In the genomic region with DNA sequence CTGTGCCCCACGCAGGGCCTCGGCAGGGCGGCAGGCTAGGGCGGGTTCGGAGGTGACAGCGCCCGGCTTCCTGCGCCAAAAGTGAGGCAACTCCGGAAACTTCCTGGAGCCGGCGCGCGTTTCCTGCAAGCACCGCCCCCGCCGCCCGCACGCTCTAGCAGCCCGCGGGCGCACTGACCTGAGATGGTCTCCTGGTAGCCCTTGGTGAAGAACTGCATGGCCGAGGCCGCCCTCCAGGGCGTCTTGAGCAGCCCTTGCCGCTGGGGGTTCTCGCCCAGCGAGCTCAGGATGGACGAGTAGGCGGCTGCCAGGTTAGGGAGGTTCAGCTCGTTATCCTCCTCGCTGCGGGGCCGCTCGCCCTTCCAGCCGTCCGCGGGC, we compare ENCODE assay signal across 2 cellular contexts.
TF ChIP-seq lines count a peak whose summit lies in the region.

No MANE protein-coding gene starts in this region.

TF ChIP-seq in HEK293, 187 proteins besides CTCF, POLR2A, EP300 and RAD21 (continued from another document and continues in another):
- TF ChIP-seq, protein P1, sequence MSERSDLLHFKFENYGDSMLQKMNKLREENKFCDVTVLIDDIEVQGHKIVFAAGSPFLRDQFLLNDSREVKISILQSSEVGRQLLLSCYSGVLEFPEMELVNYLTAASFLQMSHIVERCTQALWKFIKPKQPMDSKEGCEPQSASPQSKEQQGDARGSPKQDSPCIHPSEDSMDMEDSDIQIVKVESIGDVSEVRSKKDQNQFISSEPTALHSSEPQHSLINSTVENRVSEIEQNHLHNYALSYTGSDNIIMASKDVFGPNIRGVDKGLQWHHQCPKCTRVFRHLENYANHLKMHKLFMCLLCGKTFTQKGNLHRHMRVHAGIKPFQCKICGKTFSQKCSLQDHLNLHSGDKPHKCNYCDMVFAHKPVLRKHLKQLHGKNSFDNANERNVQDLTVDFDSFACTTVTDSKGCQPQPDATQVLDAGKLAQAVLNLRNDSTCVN (tag by site-specific recombination; optimal IDR thresholded peaks at IDR 0.05), result peak; percentile 89
- TF ChIP-seq, protein P2, sequence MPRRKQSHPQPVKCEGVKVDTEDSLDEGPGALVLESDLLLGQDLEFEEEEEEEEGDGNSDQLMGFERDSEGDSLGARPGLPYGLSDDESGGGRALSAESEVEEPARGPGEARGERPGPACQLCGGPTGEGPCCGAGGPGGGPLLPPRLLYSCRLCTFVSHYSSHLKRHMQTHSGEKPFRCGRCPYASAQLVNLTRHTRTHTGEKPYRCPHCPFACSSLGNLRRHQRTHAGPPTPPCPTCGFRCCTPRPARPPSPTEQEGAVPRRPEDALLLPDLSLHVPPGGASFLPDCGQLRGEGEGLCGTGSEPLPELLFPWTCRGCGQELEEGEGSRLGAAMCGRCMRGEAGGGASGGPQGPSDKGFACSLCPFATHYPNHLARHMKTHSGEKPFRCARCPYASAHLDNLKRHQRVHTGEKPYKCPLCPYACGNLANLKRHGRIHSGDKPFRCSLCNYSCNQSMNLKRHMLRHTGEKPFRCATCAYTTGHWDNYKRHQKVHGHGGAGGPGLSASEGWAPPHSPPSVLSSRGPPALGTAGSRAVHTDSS (tag by site-specific recombination; IDR thresholded peaks at IDR 0.05), result no peak
- peak; percentile 39; the same call in 1 of the 2 replicates for TF ChIP-seq KLF1 (tag by site-specific recombination; IDR thresholded peaks at IDR 0.05)
- TF ChIP-seq, protein P3, sequence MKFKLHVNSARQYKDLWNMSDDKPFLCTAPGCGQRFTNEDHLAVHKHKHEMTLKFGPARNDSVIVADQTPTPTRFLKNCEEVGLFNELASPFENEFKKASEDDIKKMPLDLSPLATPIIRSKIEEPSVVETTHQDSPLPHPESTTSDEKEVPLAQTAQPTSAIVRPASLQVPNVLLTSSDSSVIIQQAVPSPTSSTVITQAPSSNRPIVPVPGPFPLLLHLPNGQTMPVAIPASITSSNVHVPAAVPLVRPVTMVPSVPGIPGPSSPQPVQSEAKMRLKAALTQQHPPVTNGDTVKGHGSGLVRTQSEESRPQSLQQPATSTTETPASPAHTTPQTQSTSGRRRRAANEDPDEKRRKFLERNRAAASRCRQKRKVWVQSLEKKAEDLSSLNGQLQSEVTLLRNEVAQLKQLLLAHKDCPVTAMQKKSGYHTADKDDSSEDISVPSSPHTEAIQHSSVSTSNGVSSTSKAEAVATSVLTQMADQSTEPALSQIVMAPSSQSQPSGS (tag by site-specific recombination; IDR thresholded peaks at IDR 0.05; ENCODE audit: low read depth), result no peak
- TF ChIP-seq KLF9 (tag by site-specific recombination; IDR thresholded peaks at IDR 0.05; ENCODE audit: low read depth), result 0 out of 2 replicates have a peak, but pooled peaks have one; percentile 32
- no peak for TF ChIP-seq ZNF184 (tag by site-specific recombination; IDR thresholded peaks at IDR 0.05)
- peak; percentile 70; the same call in 1 of the 2 replicates for TF ChIP-seq ZNF335 (tag by site-specific recombination; conservative IDR thresholded peaks at IDR 0.05)
- TF ChIP-seq SP3 (tag by site-specific recombination; IDR thresholded peaks at IDR 0.05), result 0 out of 2 replicates have a peak, but pooled peaks have one; percentile 37
- TF ChIP-seq, protein P4, sequence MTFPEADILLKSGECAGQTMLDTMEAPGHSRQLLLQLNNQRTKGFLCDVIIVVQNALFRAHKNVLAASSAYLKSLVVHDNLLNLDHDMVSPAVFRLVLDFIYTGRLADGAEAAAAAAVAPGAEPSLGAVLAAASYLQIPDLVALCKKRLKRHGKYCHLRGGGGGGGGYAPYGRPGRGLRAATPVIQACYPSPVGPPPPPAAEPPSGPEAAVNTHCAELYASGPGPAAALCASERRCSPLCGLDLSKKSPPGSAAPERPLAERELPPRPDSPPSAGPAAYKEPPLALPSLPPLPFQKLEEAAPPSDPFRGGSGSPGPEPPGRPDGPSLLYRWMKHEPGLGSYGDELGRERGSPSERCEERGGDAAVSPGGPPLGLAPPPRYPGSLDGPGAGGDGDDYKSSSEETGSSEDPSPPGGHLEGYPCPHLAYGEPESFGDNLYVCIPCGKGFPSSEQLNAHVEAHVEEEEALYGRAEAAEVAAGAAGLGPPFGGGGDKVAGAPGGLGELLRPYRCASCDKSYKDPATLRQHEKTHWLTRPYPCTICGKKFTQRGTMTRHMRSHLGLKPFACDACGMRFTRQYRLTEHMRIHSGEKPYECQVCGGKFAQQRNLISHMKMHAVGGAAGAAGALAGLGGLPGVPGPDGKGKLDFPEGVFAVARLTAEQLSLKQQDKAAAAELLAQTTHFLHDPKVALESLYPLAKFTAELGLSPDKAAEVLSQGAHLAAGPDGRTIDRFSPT (tag by site-specific recombination; IDR thresholded peaks at IDR 0.05), result peak; percentile 57; the same call in 1 of the 2 replicates
- TF ChIP-seq, protein P5, sequence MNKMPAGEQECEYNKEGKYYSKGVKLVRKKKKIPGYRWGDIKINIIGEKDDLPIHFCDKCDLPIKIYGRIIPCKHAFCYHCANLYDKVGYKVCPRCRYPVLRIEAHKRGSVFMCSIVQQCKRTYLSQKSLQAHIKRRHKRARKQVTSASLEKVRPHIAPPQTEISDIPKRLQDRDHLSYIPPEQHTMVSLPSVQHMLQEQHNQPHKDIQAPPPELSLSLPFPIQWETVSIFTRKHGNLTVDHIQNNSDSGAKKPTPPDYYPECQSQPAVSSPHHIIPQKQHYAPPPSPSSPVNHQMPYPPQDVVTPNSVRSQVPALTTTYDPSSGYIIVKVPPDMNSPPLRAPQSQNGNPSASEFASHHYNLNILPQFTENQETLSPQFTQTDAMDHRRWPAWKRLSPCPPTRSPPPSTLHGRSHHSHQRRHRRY (tag by site-specific recombination; IDR thresholded peaks at IDR 0.05), result no peak
- TF ChIP-seq MEIS1 (CRISPR knock-in tag; IDR thresholded peaks at IDR 0.05; ENCODE audit: borderline replicate concordance), result no peak
- TF ChIP-seq ZBTB48 (tag by site-specific recombination; IDR thresholded peaks at IDR 0.05), result no peak; the same call in 1 of the 2 replicates
- TF ChIP-seq SP7 (tag by site-specific recombination; IDR thresholded peaks at IDR 0.05), result 0 out of 2 replicates have a peak, but pooled peaks have one; percentile 27
- TF ChIP-seq, protein P6, sequence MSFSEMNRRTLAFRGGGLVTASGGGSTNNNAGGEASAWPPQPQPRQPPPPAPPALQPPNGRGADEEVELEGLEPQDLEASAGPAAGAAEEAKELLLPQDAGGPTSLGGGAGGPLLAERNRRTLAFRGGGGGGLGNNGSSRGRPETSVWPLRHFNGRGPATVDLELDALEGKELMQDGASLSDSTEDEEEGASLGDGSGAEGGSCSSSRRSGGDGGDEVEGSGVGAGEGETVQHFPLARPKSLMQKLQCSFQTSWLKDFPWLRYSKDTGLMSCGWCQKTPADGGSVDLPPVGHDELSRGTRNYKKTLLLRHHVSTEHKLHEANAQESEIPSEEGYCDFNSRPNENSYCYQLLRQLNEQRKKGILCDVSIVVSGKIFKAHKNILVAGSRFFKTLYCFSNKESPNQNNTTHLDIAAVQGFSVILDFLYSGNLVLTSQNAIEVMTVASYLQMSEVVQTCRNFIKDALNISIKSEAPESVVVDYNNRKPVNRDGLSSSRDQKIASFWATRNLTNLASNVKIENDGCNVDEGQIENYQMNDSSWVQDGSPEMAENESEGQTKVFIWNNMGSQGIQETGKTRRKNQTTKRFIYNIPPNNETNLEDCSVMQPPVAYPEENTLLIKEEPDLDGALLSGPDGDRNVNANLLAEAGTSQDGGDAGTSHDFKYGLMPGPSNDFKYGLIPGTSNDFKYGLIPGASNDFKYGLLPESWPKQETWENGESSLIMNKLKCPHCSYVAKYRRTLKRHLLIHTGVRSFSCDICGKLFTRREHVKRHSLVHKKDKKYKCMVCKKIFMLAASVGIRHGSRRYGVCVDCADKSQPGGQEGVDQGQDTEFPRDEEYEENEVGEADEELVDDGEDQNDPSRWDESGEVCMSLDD (tag by site-specific recombination; IDR thresholded peaks at IDR 0.05), result no peak

TF ChIP-seq in K562, 482 proteins besides CTCF, POLR2A, EP300 and RAD21 (continued from another document and continues in another):
- TF ChIP-seq, protein P7, sequence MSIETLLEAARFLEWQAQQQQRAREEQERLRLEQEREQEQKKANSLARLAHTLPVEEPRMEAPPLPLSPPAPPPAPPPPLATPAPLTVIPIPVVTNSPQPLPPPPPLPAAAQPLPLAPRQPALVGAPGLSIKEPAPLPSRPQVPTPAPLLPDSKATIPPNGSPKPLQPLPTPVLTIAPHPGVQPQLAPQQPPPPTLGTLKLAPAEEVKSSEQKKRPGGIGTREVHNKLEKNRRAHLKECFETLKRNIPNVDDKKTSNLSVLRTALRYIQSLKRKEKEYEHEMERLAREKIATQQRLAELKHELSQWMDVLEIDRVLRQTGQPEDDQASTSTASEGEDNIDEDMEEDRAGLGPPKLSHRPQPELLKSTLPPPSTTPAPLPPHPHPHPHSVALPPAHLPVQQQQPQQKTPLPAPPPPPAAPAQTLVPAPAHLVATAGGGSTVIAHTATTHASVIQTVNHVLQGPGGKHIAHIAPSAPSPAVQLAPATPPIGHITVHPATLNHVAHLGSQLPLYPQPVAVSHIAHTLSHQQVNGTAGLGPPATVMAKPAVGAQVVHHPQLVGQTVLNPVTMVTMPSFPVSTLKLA (conservative IDR thresholded peaks at IDR 0.05), result peak; percentile 42 to 65; a peak in 2 of 4 replicates
- TF ChIP-seq CCNT2 (IDR thresholded peaks at IDR 0.05; ENCODE audit: borderline replicate concordance, extremely low read depth, insufficient read length, low read depth, low read length) (peak; percentile 30), HNRNPLL (IDR thresholded peaks at IDR 0.05; ENCODE audit: low read depth, low read length, poor library complexity, severe bottlenecking) (peak; percentile 87), SAFB2 (IDR thresholded peaks at IDR 0.05; ENCODE audit: borderline replicate concordance, low read depth, low read length, severe bottlenecking) (no peak), GABPA (tag; conservative IDR thresholded peaks at IDR 0.05; ENCODE audit: low read depth) (peak; percentile 73), PCBP1 (IDR thresholded peaks at IDR 0.05; ENCODE audit: low read depth, low read length, poor library complexity, severe bottlenecking) (peak; percentile 52), PHB2 (IDR thresholded peaks at IDR 0.05; ENCODE audit: low read depth) (no peak), PRPF4 (IDR thresholded peaks at IDR 0.05; ENCODE audit: insufficient read depth, low read depth, low read length, poor library complexity, severe bottlenecking) (peak; percentile 35), CEBPG (CRISPR knock-in tag; IDR thresholded peaks at IDR 0.05) (peak; percentile 44; the same call in 1 of the 2 replicates), CEBPG (tag; conservative IDR thresholded peaks at IDR 0.05 in 1 of 2, IDR thresholded peaks at IDR 0.05 in 1 of 2) (peak; percentile 57 to 68; a peak in 3 of 4 replicates), EGR1 (conservative IDR thresholded peaks at IDR 0.05) (peak; percentile 85), PHF21A (IDR thresholded peaks at IDR 0.05; ENCODE audit: borderline replicate concordance, low read depth) (no peak), CXXC5 (CRISPR knock-in tag; IDR thresholded peaks at IDR 0.05) (peak; percentile 38; the same call in 1 of the 2 replicates), HNRNPH1 (optimal IDR thresholded peaks at IDR 0.05; ENCODE audit: low read depth, low read length) (no peak), ETV1 (tag; conservative IDR thresholded peaks at IDR 0.05; ENCODE audit: low read depth) (peak; percentile 71), NRF1 (conservative IDR thresholded peaks at IDR 0.05 in 1 of 2, IDR thresholded peaks at IDR 0.05 in 1 of 2) (peak; percentile 36 to 66; a peak in 3 of 4 replicates)
- TF ChIP-seq, protein P8, sequence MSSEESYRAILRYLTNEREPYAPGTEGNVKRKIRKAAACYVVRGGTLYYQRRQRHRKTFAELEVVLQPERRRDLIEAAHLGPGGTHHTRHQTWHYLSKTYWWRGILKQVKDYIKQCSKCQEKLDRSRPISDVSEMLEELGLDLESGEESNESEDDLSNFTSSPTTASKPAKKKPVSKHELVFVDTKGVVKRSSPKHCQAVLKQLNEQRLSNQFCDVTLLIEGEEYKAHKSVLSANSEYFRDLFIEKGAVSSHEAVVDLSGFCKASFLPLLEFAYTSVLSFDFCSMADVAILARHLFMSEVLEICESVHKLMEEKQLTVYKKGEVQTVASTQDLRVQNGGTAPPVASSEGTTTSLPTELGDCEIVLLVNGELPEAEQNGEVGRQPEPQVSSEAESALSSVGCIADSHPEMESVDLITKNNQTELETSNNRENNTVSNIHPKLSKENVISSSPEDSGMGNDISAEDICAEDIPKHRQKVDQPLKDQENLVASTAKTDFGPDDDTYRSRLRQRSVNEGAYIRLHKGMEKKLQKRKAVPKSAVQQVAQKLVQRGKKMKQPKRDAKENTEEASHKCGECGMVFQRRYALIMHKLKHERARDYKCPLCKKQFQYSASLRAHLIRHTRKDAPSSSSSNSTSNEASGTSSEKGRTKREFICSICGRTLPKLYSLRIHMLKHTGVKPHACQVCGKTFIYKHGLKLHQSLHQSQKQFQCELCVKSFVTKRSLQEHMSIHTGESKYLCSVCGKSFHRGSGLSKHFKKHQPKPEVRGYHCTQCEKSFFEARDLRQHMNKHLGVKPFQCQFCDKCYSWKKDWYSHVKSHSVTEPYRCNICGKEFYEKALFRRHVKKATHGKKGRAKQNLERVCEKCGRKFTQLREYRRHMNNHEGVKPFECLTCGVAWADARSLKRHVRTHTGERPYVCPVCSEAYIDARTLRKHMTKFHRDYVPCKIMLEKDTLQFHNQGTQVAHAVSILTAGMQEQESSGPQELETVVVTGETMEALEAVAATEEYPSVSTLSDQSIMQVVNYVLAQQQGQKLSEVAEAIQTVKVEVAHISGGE (CRISPR knock-in tag; IDR thresholded peaks at IDR 0.05), result peak in 1 of 3 experiments; percentile 45; a peak in 1 of 6 replicates
- TF ChIP-seq, protein P9, sequence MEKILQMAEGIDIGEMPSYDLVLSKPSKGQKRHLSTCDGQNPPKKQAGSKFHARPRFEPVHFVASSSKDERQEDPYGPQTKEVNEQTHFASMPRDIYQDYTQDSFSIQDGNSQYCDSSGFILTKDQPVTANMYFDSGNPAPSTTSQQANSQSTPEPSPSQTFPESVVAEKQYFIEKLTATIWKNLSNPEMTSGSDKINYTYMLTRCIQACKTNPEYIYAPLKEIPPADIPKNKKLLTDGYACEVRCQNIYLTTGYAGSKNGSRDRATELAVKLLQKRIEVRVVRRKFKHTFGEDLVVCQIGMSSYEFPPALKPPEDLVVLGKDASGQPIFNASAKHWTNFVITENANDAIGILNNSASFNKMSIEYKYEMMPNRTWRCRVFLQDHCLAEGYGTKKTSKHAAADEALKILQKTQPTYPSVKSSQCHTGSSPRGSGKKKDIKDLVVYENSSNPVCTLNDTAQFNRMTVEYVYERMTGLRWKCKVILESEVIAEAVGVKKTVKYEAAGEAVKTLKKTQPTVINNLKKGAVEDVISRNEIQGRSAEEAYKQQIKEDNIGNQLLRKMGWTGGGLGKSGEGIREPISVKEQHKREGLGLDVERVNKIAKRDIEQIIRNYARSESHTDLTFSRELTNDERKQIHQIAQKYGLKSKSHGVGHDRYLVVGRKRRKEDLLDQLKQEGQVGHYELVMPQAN (IDR thresholded peaks at IDR 0.05; ENCODE audit: borderline replicate concordance), result no peak
- TF ChIP-seq, protein P10, sequence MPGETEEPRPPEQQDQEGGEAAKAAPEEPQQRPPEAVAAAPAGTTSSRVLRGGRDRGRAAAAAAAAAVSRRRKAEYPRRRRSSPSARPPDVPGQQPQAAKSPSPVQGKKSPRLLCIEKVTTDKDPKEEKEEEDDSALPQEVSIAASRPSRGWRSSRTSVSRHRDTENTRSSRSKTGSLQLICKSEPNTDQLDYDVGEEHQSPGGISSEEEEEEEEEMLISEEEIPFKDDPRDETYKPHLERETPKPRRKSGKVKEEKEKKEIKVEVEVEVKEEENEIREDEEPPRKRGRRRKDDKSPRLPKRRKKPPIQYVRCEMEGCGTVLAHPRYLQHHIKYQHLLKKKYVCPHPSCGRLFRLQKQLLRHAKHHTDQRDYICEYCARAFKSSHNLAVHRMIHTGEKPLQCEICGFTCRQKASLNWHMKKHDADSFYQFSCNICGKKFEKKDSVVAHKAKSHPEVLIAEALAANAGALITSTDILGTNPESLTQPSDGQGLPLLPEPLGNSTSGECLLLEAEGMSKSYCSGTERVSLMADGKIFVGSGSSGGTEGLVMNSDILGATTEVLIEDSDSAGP (CRISPR knock-in tag; IDR thresholded peaks at IDR 0.05), result no peak
